ENCODE assay signal across 12 cellular contexts in genomic region chr11:69155302-69156198, GRCh38. TPM values are rescaled to one million over a fixed set of nuclear protein-coding genes. Genes with fewer than 3 reads are reported as not detected.
A peak's percentile ranks its signal among the peaks of the same experiment; 100 is the strongest.
DNase-seq lines count a peak whose midpoint lies in the region; ATAC-seq and TF ChIP-seq lines count a peak whose summit lies in the region.
"Had no signal": no experiment of that assay in that cellular context is flagged by ENCODE, and none has a peak within 500 bp of the region (broad histone marks: within the 10 kb centered on the region; RNA-seq: fewer than 3 reads in every experiment).

Gene SMIM38, plus strand, starts transcription at chr11:69155935. Its CDS starts 1,912 bp downstream, at chr11:69157847.

- no peak within 1 kb of the TSS for H3K4me3 Mint-ChIP-seq in MCF 10A (ENCODE audit: unreplicated experiment)
- no peak within 1 kb of the TSS for H3K4me3 Mint-ChIP-seq in activated naive CD8-positive, alpha-beta T cell treated with anti-CD3 and anti-CD28 coated beads for 36 hours

- no peaks in the 10 kb centered on the region for H3K9me3 ChIP-seq in breast epithelium
- H3K9me3 ChIP-seq in mesodermal cell (ENCODE audit: control insufficient read depth, low read length): no peaks in the 10 kb centered on the region
- no peaks in the 10 kb centered on the region for H3K9me3 ChIP-seq in tibial nerve
- H3K9me3 ChIP-seq: right lobe of liver had no signal

- H3K27ac Mint-ChIP-seq in MCF 10A (ENCODE audit: low read depth, unreplicated experiment): no peak within 1 kb of the TSS
- H3K27ac Mint-ChIP-seq in activated naive CD8-positive, alpha-beta T cell treated with anti-CD3 and anti-CD28 coated beads for 36 hours: peak within 1 kb of the TSS; percentile 25

- H3K36me3 ChIP-seq in breast epithelium: no peaks in the 10 kb centered on the region
- no peaks in the 10 kb centered on the region for H3K36me3 ChIP-seq in mesodermal cell (ENCODE audit: control insufficient read depth, insufficient read depth, low read length)
- H3K36me3 ChIP-seq in tibial nerve: no peaks in the 10 kb centered on the region
- H3K36me3 ChIP-seq: right lobe of liver had no signal

- peaks cover 5% of the 10 kb centered on the region for H3K4me1 Mint-ChIP-seq in MCF 10A (ENCODE audit: insufficient read depth, unreplicated experiment)
- peaks cover 14% of the 10 kb centered on the region for H3K4me1 Mint-ChIP-seq in activated naive CD8-positive, alpha-beta T cell treated with anti-CD3 and anti-CD28 coated beads for 36 hours

- peak in 1 of 2 donors; percentile 68 for TF ChIP-seq EP300 in tibial nerve (IDR thresholded peaks at IDR 0.05)

- H3K4me1 ChIP-seq in breast epithelium (peaks cover 0 to 8% of the 10 kb centered on the region in 2 donors), mesodermal cell (ENCODE audit: control insufficient read depth, insufficient read depth, low read length, poor library complexity, severe bottlenecking) (peaks cover 58% of the 10 kb centered on the region), tibial nerve (peaks cover 0 to 67% (median 47%) of the 10 kb centered on the region in 4 donors)
- H3K4me1 ChIP-seq: right lobe of liver had no signal

- no peaks in the 10 kb centered on the region for H3K27me3 Mint-ChIP-seq in MCF 10A (ENCODE audit: insufficient read depth, unreplicated experiment)
- peaks cover 3% of the 10 kb centered on the region for H3K27me3 Mint-ChIP-seq in activated naive CD8-positive, alpha-beta T cell treated with anti-CD3 and anti-CD28 coated beads for 36 hours

- WGBS in mesodermal cell (ENCODE audit: insufficient coverage in 2 of 2), 2 experiments: 87 to 93% methylated on average over 28 to 31 of the region's 32 CpGs
- WGBS in tibial nerve, 2 donors: 55 to 59% methylated on average over 28 to 32 of the region's 32 CpGs

- H3K27ac ChIP-seq in breast epithelium (peak within 1 kb of the TSS; percentile 16 to 44), mesodermal cell (ENCODE audit: low read depth, low read length, severe bottlenecking) (peak within 1 kb of the TSS; percentile 80), tibial nerve (peak within 1 kb of the TSS; percentile 73 to 94 (median 84))
- H3K27ac ChIP-seq: right lobe of liver had no signal

- intact Hi-C loops in breast epithelium (cut with DNase I; ENCODE audit: low total_unique reads) (no loop called here), MCF 10A (cut with micrococcal nuclease) (no loop called here)

- BruUV-seq in MCF 10A (replicated peaks; lab: Mats Ljungman, UMichigan): no TSS peak

- no peaks in the 10 kb centered on the region for H3K27me3 ChIP-seq in breast epithelium
- no peaks in the 10 kb centered on the region for H3K27me3 ChIP-seq in tibial nerve
- H3K27me3 ChIP-seq: right lobe of liver had no signal

- no peaks in the 10 kb centered on the region for H3K36me3 Mint-ChIP-seq in MCF 10A (ENCODE audit: insufficient read depth, unreplicated experiment)
- no peaks in the 10 kb centered on the region for H3K36me3 Mint-ChIP-seq in activated naive CD8-positive, alpha-beta T cell treated with anti-CD3 and anti-CD28 coated beads for 36 hours

- H3K4me3 ChIP-seq in breast epithelium (no peak within 1 kb of the TSS), mesodermal cell (ENCODE audit: extremely low read depth, insufficient read depth, low read length, poor library complexity, severe bottlenecking) (no peak within 1 kb of the TSS), tibial nerve (no peak within 1 kb of the TSS)
- H3K4me3 ChIP-seq: right lobe of liver had no signal

- H3K9me3 Mint-ChIP-seq in MCF 10A (ENCODE audit: unreplicated experiment): peaks cover 4% of the 10 kb centered on the region
- no peaks in the 10 kb centered on the region for H3K9me3 Mint-ChIP-seq in activated naive CD8-positive, alpha-beta T cell treated with anti-CD3 and anti-CD28 coated beads for 36 hours

- ATAC-seq in GM19324 (IDR thresholded peaks at IDR 0.05; ENCODE audit: low FRiP score, unreplicated experiment) (no peak), GM19455 (IDR thresholded peaks at IDR 0.05; ENCODE audit: unreplicated experiment) (no peak)

- TF ChIP-seq CTCF in breast epithelium (IDR thresholded peaks at IDR 0.05) (no peak), MCF 10A (IDR thresholded peaks at IDR 0.05; ENCODE audit: unreplicated experiment) (no peak), tibial nerve (IDR thresholded peaks at IDR 0.05) (no peak)

- CTCF ChIA-PET in MCF 10A (lab: Yijun Ruan, JAX): interaction anchor here (1.0 kb wide), 1 partner anchor 24 kb away, joined by 3 read pairs; no protein-coding TSS in a partner anchor

- DNase-seq in breast epithelium (ENCODE audit: low spot score in 2 of 2): no peak
- DNase-seq in MCF 10A (ENCODE audit: unreplicated experiment): no peak
- DNase-seq in activated naive CD8-positive, alpha-beta T cell treated with anti-CD3 and anti-CD28 coated beads for 36 hours: no peak
- no peak for DNase-seq in tibial nerve (ENCODE audit: low spot score in 2 of 2)
- no peak for DNase-seq in OCI-M2 (lab: John Stamatoyannopoulos, UW; ENCODE audit: unreplicated experiment)
- DNase-seq: kidney; right lobe of liver; stimulated activated CD8-positive, alpha-beta memory T cell treated with anti-CD3 and anti-CD28 coated beads, Interleukin-4, amount 100 ng/mL, for 48 hours had no signal

- POLR2A ChIA-PET in MCF 10A (lab: Yijun Ruan, JAX): no interaction called here

- TF ChIP-seq POLR2A in breast epithelium (IDR thresholded peaks at IDR 0.05) (no peak), tibial nerve (IDR thresholded peaks at IDR 0.05) (peak in 1 of 2 donors; percentile 16)

RNA-seq across cellular contexts. Expression of gene SMIM38, which starts in this region (rescaled TPM):
- total RNA-seq in breast epithelium: 1 to 10 TPM in 2 of 3 donors, under 1 TPM in 1; 0.32 to 2.6 (median 1.6) TPM
- total RNA-seq in MCF 10A (2022): not detected in 2 replicates
- under 1 TPM; 0.19 to 0.20 TPM for total RNA-seq in activated naive CD8-positive, alpha-beta T cell treated with anti-CD3 and anti-CD28 coated beads for 36 hours
- 0.29 TPM for polyA plus RNA-seq in mesodermal cell (2013, experiment 1 of 2)
- 0.20 TPM for polyA plus RNA-seq in mesodermal cell (2013, experiment 2 of 2)
- total RNA-seq in tibial nerve: 1 to 10 TPM; 3.3 to 4.6 (median 4.1) TPM
- total RNA-seq: epithelial cell of proximal tubule, right lobe of liver had no signal

Comparison
In these comparisons a context has a peak if more than half of its experiments do, and no peak if none do; other contexts are left out.
1. H3K27ac ChIP-seq: peak in every context shown above with its lines; median percentile 84 in tibial nerve; 80 in mesodermal cell; 30 in breast epithelium.